In the genomic region with DNA sequence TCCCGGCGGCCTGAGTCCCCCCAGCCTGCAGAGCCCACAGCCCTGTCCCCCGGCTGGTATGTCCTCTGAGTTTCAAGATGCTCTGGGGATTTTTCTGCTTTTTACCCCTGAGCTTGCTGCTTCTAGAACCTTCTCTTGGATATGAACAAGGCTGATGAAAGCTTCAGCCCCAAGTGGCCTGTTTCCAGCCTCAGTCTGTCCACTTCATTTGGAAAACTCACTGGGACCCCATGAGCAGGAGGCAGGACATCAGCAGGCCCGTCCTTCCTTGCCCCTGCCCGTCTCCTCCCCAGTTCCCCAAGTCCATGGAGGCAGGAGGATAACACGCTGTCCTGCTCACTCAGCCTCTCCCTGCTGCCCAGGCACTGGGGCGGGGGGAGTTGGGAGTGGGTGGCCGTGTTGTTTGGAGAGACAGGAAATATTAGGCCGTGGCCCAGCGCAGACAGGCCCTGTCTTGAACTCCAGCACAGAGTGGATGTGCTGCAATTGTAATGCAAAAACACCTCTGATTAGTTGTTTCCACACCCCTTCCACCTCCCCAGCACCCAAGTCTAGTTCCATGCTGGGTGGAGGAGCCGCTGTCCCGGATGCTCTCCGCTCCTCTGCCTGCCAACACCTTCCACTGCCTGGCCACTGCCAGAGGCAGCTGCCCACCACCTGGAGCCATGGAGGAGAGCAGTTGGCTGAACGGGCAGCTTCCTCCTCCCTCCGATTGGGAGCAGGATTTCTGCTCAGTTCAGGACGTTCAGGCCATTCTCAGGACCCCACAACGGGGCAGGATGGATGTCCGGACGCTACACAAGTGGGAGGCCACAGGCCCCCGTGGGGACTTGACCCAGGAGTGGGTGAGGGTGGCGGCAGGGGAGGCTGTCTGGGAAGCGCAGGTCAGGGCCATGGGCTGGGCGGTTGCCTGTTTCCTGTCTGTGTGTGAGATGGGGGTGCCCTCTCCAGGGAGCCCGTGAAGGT, we compare ENCODE assay signal across 8 cellular contexts.
DNase-seq lines count a peak whose midpoint lies in the region; ATAC-seq and TF ChIP-seq lines count a peak whose summit lies in the region.

No MANE protein-coding gene starts in this region.

- no peaks in the 10 kb centered on the region for H3K9me3 Mint-ChIP-seq in natural killer cell

- 29 to 51% methylated on average over 24 of the region's 24 CpGs for WGBS in esophagus, 2 donors

- no peak for TF ChIP-seq EP300 in Ishikawa (IDR thresholded peaks at IDR 0.05; ENCODE audit: borderline replicate concordance)

- H3K4me3 ChIP-seq in AG04449 (ENCODE audit: low read depth, low read length) = peak overlapping the region; percentile 1; the same call in 1 of the 2 replicates
- no peak overlapping the region for H3K4me3 ChIP-seq in esophagus (ENCODE audit: low read depth in 1 of 2, low read length in 2 of 2)

- no peak for DNase-seq in AG04449 (ENCODE audit: low read depth, low spot score)
- DNase-seq in natural killer cell = peak; percentile 10
- DNase-seq in glomerular visceral epithelial cell (ENCODE audit: extremely low spot score) = no peak
- DNase-seq in NK-92 treated with Interleukin-12 subunit alpha and Interleukin-12 subunit beta, amount 100 ng/mL, for 24 hours (lab: John Stamatoyannopoulos, UW) = no peak
- no peak for DNase-seq in NCI-H526 treated with DMSO at 0.1 percent for 48 hours (lab: John Stamatoyannopoulos, UW)
- DNase-seq in HuH-7.5 (ENCODE audit: low spot score) = no peak

- POLR2A ChIA-PET in AG04449 (lab: Yijun Ruan, JAX) = interaction anchor here (1.2 to 1.3 kb wide), 3 partner anchors 41 to 157 kb away, joined by 3 to 5 read pairs (median 4); no protein-coding TSS in a partner anchor

- no peak overlapping the region for H3K4me3 Mint-ChIP-seq in natural killer cell

- CTCF ChIA-PET in AG04449 (lab: Yijun Ruan, JAX) = interaction anchor here (0.7 to 9.1 kb wide), 8 partner anchors 20 to 281 kb away, joined by 3 to 86 read pairs (median 8); partner anchors contain the start of gene GSE1

- H3K4me1 Mint-ChIP-seq in natural killer cell = no peaks in the 10 kb centered on the region

- ATAC-seq in natural killer cell = no peak

- peaks cover 0 to 2% of the 10 kb centered on the region in 2 donors for H3K36me3 ChIP-seq in esophagus (ENCODE audit: control insufficient read depth in 2 of 2, insufficient read depth in 2 of 2, low read length in 1 of 2)

- peaks cover 13 to 31% of the 10 kb centered on the region in 2 donors for H3K4me1 ChIP-seq in esophagus (ENCODE audit: control insufficient read depth in 2 of 2, insufficient read depth in 2 of 2, low read length in 1 of 2)

- no peaks in the 10 kb centered on the region for H3K9me3 ChIP-seq in esophagus (ENCODE audit: control insufficient read depth in 2 of 2, insufficient read depth in 1 of 2, low read depth in 1 of 2, low read length in 1 of 2)

- no peaks in the 10 kb centered on the region for H3K36me3 Mint-ChIP-seq in natural killer cell

- no peak for TF ChIP-seq RAD21 in Ishikawa (IDR thresholded peaks at IDR 0.05; ENCODE audit: low read depth)

- peaks cover 0 to 5% of the 10 kb centered on the region in 2 donors for H3K27me3 Mint-ChIP-seq in natural killer cell (ENCODE audit: low read depth in 2 of 2)

- TF ChIP-seq CTCF in AG04449 (IDR thresholded peaks at IDR 0.05; ENCODE audit: insufficient read depth, low read length, missing control alignments) (no peak), natural killer cell (IDR thresholded peaks at IDR 0.05) (no peak)

- H3K27ac ChIP-seq in esophagus (ENCODE audit: low read depth in 2 of 2, low read length in 1 of 2) = peak overlapping the region; percentile 82 to 88

- no peak overlapping the region for H3K27ac Mint-ChIP-seq in natural killer cell

- intact Hi-C loops in natural killer cell (cut with micrococcal nuclease) = no loop called here

- no peaks in the 10 kb centered on the region for H3K27me3 ChIP-seq in esophagus (ENCODE audit: control insufficient read depth in 1 of 2, insufficient read depth in 2 of 2, low read length in 2 of 2)

TF ChIP-seq in Ishikawa, 13 proteins besides CTCF, POLR2A, EP300 and RAD21:
- TF ChIP-seq ZBTB7A (IDR thresholded peaks at IDR 0.05; ENCODE audit: low read depth) (peak; percentile 9; the same call in 1 of the 2 replicates), TEAD4 (IDR thresholded peaks at IDR 0.05) (no peak)
